Comparison of ENCODE assay signal across 1 cellular context in genomic region chr17:77145635-77146632, GRCh38.
TF ChIP-seq lines count a peak whose summit lies in the region.

No MANE protein-coding gene starts in this region.

TF ChIP-seq in HepG2, 621 proteins besides CTCF, POLR2A, EP300 and RAD21 (continued from another document and continues in another):
- TF ChIP-seq, protein P1, sequence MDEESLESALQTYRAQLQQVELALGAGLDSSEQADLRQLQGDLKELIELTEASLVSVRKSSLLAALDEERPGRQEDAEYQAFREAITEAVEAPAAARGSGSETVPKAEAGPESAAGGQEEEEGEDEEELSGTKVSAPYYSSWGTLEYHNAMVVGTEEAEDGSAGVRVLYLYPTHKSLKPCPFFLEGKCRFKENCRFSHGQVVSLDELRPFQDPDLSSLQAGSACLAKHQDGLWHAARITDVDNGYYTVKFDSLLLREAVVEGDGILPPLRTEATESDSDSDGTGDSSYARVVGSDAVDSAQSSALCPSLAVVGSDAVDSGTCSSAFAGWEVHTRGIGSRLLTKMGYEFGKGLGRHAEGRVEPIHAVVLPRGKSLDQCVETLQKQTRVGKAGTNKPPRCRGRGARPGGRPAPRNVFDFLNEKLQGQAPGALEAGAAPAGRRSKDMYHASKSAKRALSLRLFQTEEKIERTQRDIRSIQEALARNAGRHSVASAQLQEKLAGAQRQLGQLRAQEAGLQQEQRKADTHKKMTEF (CRISPR knock-in tag; IDR thresholded peaks at IDR 0.05) = peak; percentile 69; the same call in 1 of the 2 replicates
- TF ChIP-seq, protein P2, sequence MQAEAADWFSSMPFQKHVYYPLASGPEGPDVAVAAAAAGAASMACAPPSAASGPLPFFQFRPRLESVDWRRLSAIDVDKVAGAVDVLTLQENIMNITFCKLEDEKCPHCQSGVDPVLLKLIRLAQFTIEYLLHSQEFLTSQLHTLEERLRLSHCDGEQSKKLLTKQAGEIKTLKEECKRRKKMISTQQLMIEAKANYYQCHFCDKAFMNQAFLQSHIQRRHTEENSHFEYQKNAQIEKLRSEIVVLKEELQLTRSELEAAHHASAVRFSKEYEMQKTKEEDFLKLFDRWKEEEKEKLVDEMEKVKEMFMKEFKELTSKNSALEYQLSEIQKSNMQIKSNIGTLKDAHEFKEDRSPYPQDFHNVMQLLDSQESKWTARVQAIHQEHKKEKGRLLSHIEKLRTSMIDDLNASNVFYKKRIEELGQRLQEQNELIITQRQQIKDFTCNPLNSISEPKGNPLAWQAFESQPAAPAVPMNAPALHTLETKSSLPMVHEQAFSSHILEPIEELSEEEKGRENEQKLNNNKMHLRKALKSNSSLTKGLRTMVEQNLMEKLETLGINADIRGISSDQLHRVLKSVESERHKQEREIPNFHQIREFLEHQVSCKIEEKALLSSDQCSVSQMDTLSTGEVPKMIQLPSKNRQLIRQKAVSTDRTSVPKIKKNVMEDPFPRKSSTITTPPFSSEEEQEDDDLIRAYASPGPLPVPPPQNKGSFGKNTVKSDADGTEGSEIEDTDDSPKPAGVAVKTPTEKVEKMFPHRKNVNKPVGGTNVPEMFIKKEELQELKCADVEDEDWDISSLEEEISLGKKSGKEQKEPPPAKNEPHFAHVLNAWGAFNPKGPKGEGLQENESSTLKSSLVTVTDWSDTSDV (CRISPR knock-in tag; IDR thresholded peaks at IDR 0.05) = no peak
- no peak for TF ChIP-seq HOXA9 (CRISPR knock-in tag; IDR thresholded peaks at IDR 0.05; ENCODE audit: borderline replicate concordance)
- TF ChIP-seq CBFB (CRISPR knock-in tag; IDR thresholded peaks at IDR 0.05) = 0 out of 2 replicates have a peak, but pooled peaks have one; percentile 58
- no peak for TF ChIP-seq ATAD3A (CRISPR knock-in tag; IDR thresholded peaks at IDR 0.05)
- TF ChIP-seq HNF4A (CRISPR knock-in tag; IDR thresholded peaks at IDR 0.05) = peak; percentile 66
- TF ChIP-seq KDM5B (CRISPR knock-in tag; IDR thresholded peaks at IDR 0.05; ENCODE audit: borderline replicate concordance) = peak; percentile 33; the same call in 1 of the 2 replicates
- TF ChIP-seq ARNT2 (CRISPR knock-in tag; IDR thresholded peaks at IDR 0.05; ENCODE audit: low read depth) = no peak
- peak; percentile 73 for TF ChIP-seq HOXA3 (CRISPR knock-in tag; IDR thresholded peaks at IDR 0.05)
- no peak for TF ChIP-seq TGIF2 (CRISPR knock-in tag; IDR thresholded peaks at IDR 0.05)
- TF ChIP-seq ZNF280D (CRISPR knock-in tag; IDR thresholded peaks at IDR 0.05) = no peak
- no peak for TF ChIP-seq CSRNP1 (CRISPR knock-in tag; IDR thresholded peaks at IDR 0.05)
- no peak; the same call in 1 of the 2 replicates for TF ChIP-seq FOSL2 (CRISPR knock-in tag; IDR thresholded peaks at IDR 0.05)
- TF ChIP-seq, protein P3, sequence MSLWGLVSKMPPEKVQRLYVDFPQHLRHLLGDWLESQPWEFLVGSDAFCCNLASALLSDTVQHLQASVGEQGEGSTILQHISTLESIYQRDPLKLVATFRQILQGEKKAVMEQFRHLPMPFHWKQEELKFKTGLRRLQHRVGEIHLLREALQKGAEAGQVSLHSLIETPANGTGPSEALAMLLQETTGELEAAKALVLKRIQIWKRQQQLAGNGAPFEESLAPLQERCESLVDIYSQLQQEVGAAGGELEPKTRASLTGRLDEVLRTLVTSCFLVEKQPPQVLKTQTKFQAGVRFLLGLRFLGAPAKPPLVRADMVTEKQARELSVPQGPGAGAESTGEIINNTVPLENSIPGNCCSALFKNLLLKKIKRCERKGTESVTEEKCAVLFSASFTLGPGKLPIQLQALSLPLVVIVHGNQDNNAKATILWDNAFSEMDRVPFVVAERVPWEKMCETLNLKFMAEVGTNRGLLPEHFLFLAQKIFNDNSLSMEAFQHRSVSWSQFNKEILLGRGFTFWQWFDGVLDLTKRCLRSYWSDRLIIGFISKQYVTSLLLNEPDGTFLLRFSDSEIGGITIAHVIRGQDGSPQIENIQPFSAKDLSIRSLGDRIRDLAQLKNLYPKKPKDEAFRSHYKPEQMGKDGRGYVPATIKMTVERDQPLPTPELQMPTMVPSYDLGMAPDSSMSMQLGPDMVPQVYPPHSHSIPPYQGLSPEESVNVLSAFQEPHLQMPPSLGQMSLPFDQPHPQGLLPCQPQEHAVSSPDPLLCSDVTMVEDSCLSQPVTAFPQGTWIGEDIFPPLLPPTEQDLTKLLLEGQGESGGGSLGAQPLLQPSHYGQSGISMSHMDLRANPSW (CRISPR knock-in tag; IDR thresholded peaks at IDR 0.05; ENCODE audit: borderline replicate concordance) = no peak
- no peak for TF ChIP-seq ETV5 (CRISPR knock-in tag; IDR thresholded peaks at IDR 0.05; ENCODE audit: borderline replicate concordance)
- no peak for TF ChIP-seq HNRNPK (IDR thresholded peaks at IDR 0.05; ENCODE audit: low read depth, low read length, poor library complexity, severe bottlenecking)
- TF ChIP-seq HNF1B (CRISPR knock-in tag; IDR thresholded peaks at IDR 0.05) = no peak
- peak; percentile 89 for TF ChIP-seq ZFP37 (CRISPR knock-in tag; IDR thresholded peaks at IDR 0.05; ENCODE audit: borderline replicate concordance)
- TF ChIP-seq KLF12 (CRISPR knock-in tag; IDR thresholded peaks at IDR 0.05; ENCODE audit: borderline replicate concordance) = peak; percentile 77; the same call in 1 of the 2 replicates
- TF ChIP-seq YEATS4 (CRISPR knock-in tag; IDR thresholded peaks at IDR 0.05; ENCODE audit: borderline replicate concordance) = peak; percentile 54; the same call in 1 of the 2 replicates
- TF ChIP-seq MLLT10 (CRISPR knock-in tag; IDR thresholded peaks at IDR 0.05) = no peak
- no peak for TF ChIP-seq NR1H2 (CRISPR knock-in tag; IDR thresholded peaks at IDR 0.05; ENCODE audit: borderline replicate concordance, low read depth)
- TF ChIP-seq GPN1 (CRISPR knock-in tag; IDR thresholded peaks at IDR 0.05; ENCODE audit: borderline replicate concordance) = no peak
- no peak for TF ChIP-seq ZNF770 (CRISPR knock-in tag; IDR thresholded peaks at IDR 0.05)
- TF ChIP-seq, protein P4, sequence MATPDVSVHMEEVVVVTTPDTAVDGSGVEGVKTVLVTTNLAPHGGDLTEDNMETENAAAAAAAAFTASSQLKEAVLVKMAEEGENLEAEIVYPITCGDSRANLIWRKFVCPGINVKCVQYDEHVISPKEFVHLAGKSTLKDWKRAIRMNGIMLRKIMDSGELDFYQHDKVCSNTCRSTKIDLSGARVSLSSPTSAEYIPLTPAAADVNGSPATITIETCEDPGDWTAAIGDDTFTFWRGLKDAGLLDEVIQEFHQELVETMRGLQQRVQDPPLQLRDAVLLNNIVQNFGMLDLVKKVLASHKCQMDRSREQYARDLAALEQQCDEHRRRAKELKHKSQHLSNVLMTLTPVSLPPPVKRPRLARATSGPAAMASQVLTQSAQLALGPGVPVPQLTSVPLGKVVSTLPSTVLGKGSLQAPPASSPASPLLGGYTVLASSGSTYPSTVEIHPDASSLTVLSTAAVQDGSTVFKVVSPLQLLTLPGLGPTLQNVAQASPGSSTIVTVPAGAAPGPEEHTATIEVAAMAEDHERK (CRISPR knock-in tag; IDR thresholded peaks at IDR 0.05; ENCODE audit: low read depth) = no peak
- peak; percentile 43; the same call in 1 of the 2 replicates for TF ChIP-seq ZMYM4 (CRISPR knock-in tag; IDR thresholded peaks at IDR 0.05)
- TF ChIP-seq RCOR2 (CRISPR knock-in tag; IDR thresholded peaks at IDR 0.05) = 0 out of 2 replicates have a peak, but pooled peaks have one; percentile 21
- TF ChIP-seq ONECUT2 (CRISPR knock-in tag; IDR thresholded peaks at IDR 0.05) = 0 out of 2 replicates have a peak, but pooled peaks have one; percentile 34
- 0 out of 2 replicates have a peak, but pooled peaks have one; percentile 29 for TF ChIP-seq DPF2 (CRISPR knock-in tag; IDR thresholded peaks at IDR 0.05; ENCODE audit: borderline replicate concordance, low read depth)
- TF ChIP-seq ZBTB20 (CRISPR knock-in tag; IDR thresholded peaks at IDR 0.05; ENCODE audit: borderline replicate concordance, low read depth) = no peak; the same call in 1 of the 2 replicates
- 0 out of 2 replicates have a peak, but pooled peaks have one; percentile 37 for TF ChIP-seq IKZF5 (CRISPR knock-in tag; IDR thresholded peaks at IDR 0.05)
- no peak for TF ChIP-seq ZNF781 (CRISPR knock-in tag; IDR thresholded peaks at IDR 0.05; ENCODE audit: borderline replicate concordance, not compliant biosample characterization)
- peak; percentile 78; the same call in 1 of the 2 replicates for TF ChIP-seq MTA1 (CRISPR knock-in tag; IDR thresholded peaks at IDR 0.05; ENCODE audit: borderline replicate concordance)
- TF ChIP-seq GABPB1 (CRISPR knock-in tag; IDR thresholded peaks at IDR 0.05) = 0 out of 2 replicates have a peak, but pooled peaks have one; percentile 10
- TF ChIP-seq FOXK2 (IDR thresholded peaks at IDR 0.05) = no peak
- TF ChIP-seq EHMT2 (IDR thresholded peaks at IDR 0.05; ENCODE audit: borderline replicate concordance, low read depth, low read length) = no peak
- 0 out of 2 replicates have a peak, but pooled peaks have one; percentile 57 for TF ChIP-seq ZNF317 (CRISPR knock-in tag; IDR thresholded peaks at IDR 0.05)
- TF ChIP-seq, protein P5, sequence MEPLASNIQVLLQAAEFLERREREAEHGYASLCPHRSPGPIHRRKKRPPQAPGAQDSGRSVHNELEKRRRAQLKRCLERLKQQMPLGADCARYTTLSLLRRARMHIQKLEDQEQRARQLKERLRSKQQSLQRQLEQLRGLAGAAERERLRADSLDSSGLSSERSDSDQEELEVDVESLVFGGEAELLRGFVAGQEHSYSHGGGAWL (CRISPR knock-in tag; IDR thresholded peaks at IDR 0.05) = peak; percentile 38; the same call in 1 of the 2 replicates
- TF ChIP-seq ZNF264 (CRISPR knock-in tag; IDR thresholded peaks at IDR 0.05) = 0 out of 2 replicates have a peak, but pooled peaks have one; percentile 74
- peak; percentile 86 for TF ChIP-seq SALL1 (CRISPR knock-in tag; IDR thresholded peaks at IDR 0.05)
- no peak for TF ChIP-seq SOX6 (IDR thresholded peaks at IDR 0.05)
- TF ChIP-seq SOX6 (CRISPR knock-in tag; IDR thresholded peaks at IDR 0.05) = peak; percentile 34; the same call in 1 of the 2 replicates
- no peak for TF ChIP-seq NBN (conservative IDR thresholded peaks at IDR 0.05)
- TF ChIP-seq NCOA2 (CRISPR knock-in tag; IDR thresholded peaks at IDR 0.05) = peak; percentile 26; the same call in 1 of the 2 replicates
- 0 out of 2 replicates have a peak, but pooled peaks have one; percentile 43 for TF ChIP-seq KMT2B (CRISPR knock-in tag; IDR thresholded peaks at IDR 0.05)
